In genomic region chr18:77249583-77250500, GRCh38 we compare ENCODE assay signal across 9 cellular contexts. TPM values are rescaled to one million over a fixed set of nuclear protein-coding genes. Genes with fewer than 3 reads are reported as not detected.
DNase-seq lines count a peak whose midpoint lies in the region; ATAC-seq and TF ChIP-seq lines count a peak whose summit lies in the region.
"Had no signal": no experiment of that assay in that cellular context is flagged by ENCODE, and none has a peak within 500 bp of the region (broad histone marks: within the 10 kb centered on the region; RNA-seq: fewer than 3 reads in every experiment).

Gene GALR1, plus strand, starts transcription at chr18:77249848. Its CDS starts 701 bp downstream, at chr18:77250549.

- no peak within 1 kb of the TSS for H3K4me2 ChIP-seq in Karpas-422 (ENCODE audit: low read depth, low read length, poor library complexity, severe bottlenecking)

- H4K20me1 ChIP-seq in Karpas-422 (ENCODE audit: insufficient read depth, low read depth, low read length), result no peaks in the 10 kb centered on the region

- in situ Hi-C loops in Panc1 (cut with HindIII; ENCODE audit: low pct_unique_long_range_greater_than_20kb, low sequenced_read_pairs), result no loop called here

- no peak within 1 kb of the TSS for H3K27ac ChIP-seq in Panc1 (ENCODE audit: low read length)
- no peak within 1 kb of the TSS for H3K27ac ChIP-seq in Karpas-422 (ENCODE audit: low read length)

- peaks cover 3% of the 10 kb centered on the region; the same call in 1 of the 2 replicates for H3K4me1 ChIP-seq in Panc1 (ENCODE audit: control insufficient read depth, insufficient read depth, low read length)
- H3K4me1 ChIP-seq in Karpas-422 (ENCODE audit: low read length), result no peaks in the 10 kb centered on the region

- POLR2A ChIA-PET in Panc1 (lab: Charles Lee), result no interaction called here

- DNase-seq in GM10266 (ENCODE audit: extremely low spot score), result peak; percentile 28
- no peak for DNase-seq in Panc1 (ENCODE audit: low read depth, low spot score)
- DNase-seq in fibroblast of villous mesenchyme (ENCODE audit: low read depth), result no peak
- no peak for DNase-seq in retinal pigment epithelial cell (ENCODE audit: low read depth)
- no peak for DNase-seq in DMS53 treated with DMSO at 0.1 percent for 48 hours (lab: John Stamatoyannopoulos, UW; ENCODE audit: unreplicated experiment)
- no peak for DNase-seq in Karpas-422
- DNase-seq: SW 1271 had no signal

- intact Hi-C loops in Panc1 (cut with micrococcal nuclease; ENCODE audit: unreplicated experiment), result no loop called here

- H3K27me3 ChIP-seq in Panc1 (ENCODE audit: control insufficient read depth, insufficient read depth, low read length) (peaks cover 10% of the 10 kb centered on the region), Karpas-422 (ENCODE audit: low read length) (no peaks in the 10 kb centered on the region)

- H3K4me3 ChIP-seq in Panc1 (ENCODE audit: low read depth in 2 of 2, low read length in 2 of 2) (peak within 1 kb of the TSS; percentile 24 to 50), fibroblast of villous mesenchyme (ENCODE audit: low read depth, low read length) (peak within 1 kb of the TSS; percentile 16), retinal pigment epithelial cell (ENCODE audit: low read length) (peak within 1 kb of the TSS; percentile 8), Karpas-422 (ENCODE audit: low read length) (no peak within 1 kb of the TSS)

- no TSS peak for BruUV-seq in Panc1 (replicated peaks; lab: Mats Ljungman, UMichigan)

- CTCF ChIA-PET in Panc1 (lab: Charles Lee), result no interaction called here

- H3K36me3 ChIP-seq in Panc1 (ENCODE audit: control insufficient read depth, insufficient read depth, low read length), result no peaks in the 10 kb centered on the region
- no peaks in the 10 kb centered on the region for H3K36me3 ChIP-seq in Karpas-422 (ENCODE audit: insufficient read depth, low read length)

- TF ChIP-seq CTCF in GM10266 (IDR thresholded peaks at IDR 0.05; ENCODE audit: control insufficient read depth, insufficient read depth, low read depth, missing control alignments) (no peak), Panc1 (IDR thresholded peaks at IDR 0.05) (no peak), fibroblast of villous mesenchyme (IDR thresholded peaks at IDR 0.05; ENCODE audit: insufficient read depth, low read depth, low read length) (no peak), retinal pigment epithelial cell (conservative IDR thresholded peaks at IDR 0.05; ENCODE audit: low read depth, low read length) (no peak)

- H3K79me2 ChIP-seq in Karpas-422 (ENCODE audit: low read length), result no peaks in the 10 kb centered on the region

- H3K9me3 ChIP-seq in Panc1 (ENCODE audit: control insufficient read depth, insufficient read depth, low read depth, low read length) (0 out of 2 replicates have a peak, but pooled peaks cover 3% of the 10 kb centered on the region), Karpas-422 (ENCODE audit: low read length) (peaks cover 17% of the 10 kb centered on the region)

- no peak within 1 kb of the TSS for H2AFZ ChIP-seq in Karpas-422 (ENCODE audit: low read length)

- ATAC-seq in Panc1, result peak; percentile 55
- ATAC-seq in HG02763 (IDR thresholded peaks at IDR 0.05; ENCODE audit: unreplicated experiment), result no peak
- ATAC-seq in HG02588 (IDR thresholded peaks at IDR 0.05; ENCODE audit: unreplicated experiment), result no peak

- H3K9ac ChIP-seq in Karpas-422 (ENCODE audit: low read length), result no peak within 1 kb of the TSS

- no peaks in the 10 kb centered on the region for H3K9me2 ChIP-seq in Karpas-422 (replicated peaks; ENCODE audit: insufficient read depth, low read length)

RNA-seq across cellular contexts. Expression of gene GALR1, which starts in this region (rescaled TPM):
- not detected for total RNA-seq in Panc1 (2021; ENCODE audit: unreplicated experiment)
- polyA plus RNA-seq in Panc1 (2012; ENCODE audit: insufficient read length), result not detected
- not detected in 2 replicates for total RNA-seq in fibroblast of villous mesenchyme
- not detected in 2 replicates for total RNA-seq in Karpas-422 (2014; rRNA removed; shearing (Covaris generic); ENCODE audit: low replicate concordance)

Comparison
In these comparisons a context has a peak if more than half of its experiments do, and no peak if none do; other contexts are left out.
1. Peak in ATAC-seq and H3K4me3 ChIP-seq in Panc1; RNA of the gene not detected or under 1 TPM.